18 cellular contexts compared by ENCODE assay signal in the genomic region with DNA sequence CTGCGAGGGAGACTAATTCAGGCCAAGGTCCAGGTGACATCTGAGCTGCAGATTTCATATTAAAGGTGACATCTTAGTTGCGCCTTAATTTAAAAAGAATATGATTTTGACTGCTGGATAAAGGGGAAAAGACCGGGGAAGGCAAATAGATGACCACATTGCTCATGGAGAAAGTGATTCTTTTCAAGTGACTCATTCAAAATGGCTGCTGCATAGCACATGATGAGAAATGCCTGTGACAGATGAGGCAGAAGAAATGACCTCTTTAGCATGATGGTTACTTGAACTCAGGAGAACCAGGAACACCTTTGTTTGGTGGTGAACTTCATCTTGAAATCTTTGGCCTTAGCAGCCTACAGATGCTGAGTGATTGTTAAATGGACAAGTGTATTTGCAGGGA.
DNase-seq lines count a peak whose midpoint lies in the region; ATAC-seq, FAIRE-seq and TF ChIP-seq lines count a peak whose summit lies in the region.
"Had no signal": no experiment of that assay in that cellular context is flagged by ENCODE, and none has a peak within 500 bp of the region (broad histone marks: within the 10 kb centered on the region; RNA-seq: fewer than 3 reads in every experiment).

No MANE protein-coding gene starts in this region.

- H3K23ac ChIP-seq in mesendoderm (ENCODE audit: low read length): no peak overlapping the region

- no peak overlapping the region for H3K9ac ChIP-seq in mesendoderm (ENCODE audit: low read length)
- H3K9ac ChIP-seq: BLaER1 had no signal

- H3K4me3 Mint-ChIP-seq in chondrocyte (ENCODE audit: unreplicated experiment): no peak overlapping the region
- H3K4me3 Mint-ChIP-seq in stimulated activated effector memory CD8-positive, alpha-beta T cell treated with anti-CD3 and anti-CD28 coated beads, Interleukin-12 subunit alpha, Interleukin-12 subunit beta, amount 100 ng/mL, for 72 hours: no peak overlapping the region
- H3K4me3 Mint-ChIP-seq: immature natural killer cell; stimulated activated naive B cell treated with anti-CD40 and anti-IgM and Interleukin-4, amounts not matched to agents 10 μg/mL and 1 μg/mL and 100 μg/mL, for 72 hours; WTC11 had no signal

- peaks cover 2% of the 10 kb centered on the region for H3K4me1 ChIP-seq in mesendoderm (ENCODE audit: control insufficient read depth, low read depth, low read length)
- H3K4me1 ChIP-seq: body of pancreas had no signal

- H3K36me3 ChIP-seq in mesendoderm (ENCODE audit: control insufficient read depth, insufficient read depth, low read length): no peaks in the 10 kb centered on the region
- H3K36me3 ChIP-seq: BLaER1 had no signal

- no peaks in the 10 kb centered on the region for H3K36me3 Mint-ChIP-seq in chondrocyte (ENCODE audit: low read depth)
- no peaks in the 10 kb centered on the region for H3K36me3 Mint-ChIP-seq in stimulated activated effector memory CD8-positive, alpha-beta T cell treated with anti-CD3 and anti-CD28 coated beads, Interleukin-12 subunit alpha, Interleukin-12 subunit beta, amount 100 ng/mL, for 72 hours
- H3K36me3 Mint-ChIP-seq: stimulated activated naive B cell treated with anti-CD40 and anti-IgM and Interleukin-4, amounts not matched to agents 10 μg/mL and 1 μg/mL and 100 μg/mL, for 72 hours had no signal

- no peaks in the 10 kb centered on the region for H3K27me3 Mint-ChIP-seq in chondrocyte (ENCODE audit: low read depth)

- H3K4me3 ChIP-seq in mesendoderm (ENCODE audit: low read length): no peak overlapping the region
- H3K4me3 ChIP-seq: BLaER1, body of pancreas had no signal

- no peak overlapping the region for H2BK5ac ChIP-seq in mesendoderm (ENCODE audit: low read length)

- TF ChIP-seq CTCF in chondrocyte (IDR thresholded peaks at IDR 0.05): no peak

- WGBS in mesendoderm (ENCODE audit: extremely low coverage, insufficient coverage, low lambda C conversion rate): no CpG with 5 or more reads among the region's 3 CpGs

- H3K27me3 ChIP-seq in mesendoderm (ENCODE audit: insufficient read depth, low read length, poor library complexity): no peaks in the 10 kb centered on the region
- H3K27me3 ChIP-seq: BLaER1, body of pancreas had no signal

- ATAC-seq in stimulated activated effector memory CD8-positive, alpha-beta T cell treated with anti-CD3 and anti-CD28 coated beads, Interleukin-12 subunit alpha, Interleukin-12 subunit beta, amount 100 ng/mL, for 72 hours: no peak
- ATAC-seq in GM18520 (IDR thresholded peaks at IDR 0.05; ENCODE audit: unreplicated experiment): no peak
- ATAC-seq: body of pancreas; stimulated activated naive B cell treated with anti-CD40 and anti-IgM and Interleukin-4, amounts not matched to agents 10 μg/mL and 1 μg/mL and 100 μg/mL, for 72 hours; WTC11 had no signal

- H3K18ac ChIP-seq in mesendoderm (ENCODE audit: low read length): no peak overlapping the region

- peaks cover 26% of the 10 kb centered on the region for H3K4me1 Mint-ChIP-seq in chondrocyte (ENCODE audit: low read depth)
- no peaks in the 10 kb centered on the region for H3K4me1 Mint-ChIP-seq in stimulated activated effector memory CD8-positive, alpha-beta T cell treated with anti-CD3 and anti-CD28 coated beads, Interleukin-12 subunit alpha, Interleukin-12 subunit beta, amount 100 ng/mL, for 72 hours
- H3K4me1 Mint-ChIP-seq: immature natural killer cell had no signal

- no peak overlapping the region for H2BK120ac ChIP-seq in mesendoderm (ENCODE audit: low read depth, low read length)

- H3K56ac ChIP-seq in mesendoderm (ENCODE audit: low read length): no peak overlapping the region

- no peaks in the 10 kb centered on the region for H3K79me1 ChIP-seq in mesendoderm (ENCODE audit: low read length)

- H3K9me3 Mint-ChIP-seq in chondrocyte (ENCODE audit: low read depth): peaks cover 12% of the 10 kb centered on the region
- H3K9me3 Mint-ChIP-seq in stimulated activated effector memory CD8-positive, alpha-beta T cell treated with anti-CD3 and anti-CD28 coated beads, Interleukin-12 subunit alpha, Interleukin-12 subunit beta, amount 100 ng/mL, for 72 hours: no peaks in the 10 kb centered on the region

- peak; percentile 47 for FAIRE-seq in RCC 7860 (lab: Jason Lieb, UNC)
- FAIRE-seq: small intestine had no signal

- H3K79me2 ChIP-seq in mesendoderm (ENCODE audit: control insufficient read depth, insufficient read depth, low read length): no peaks in the 10 kb centered on the region

- H2BK15ac ChIP-seq in mesendoderm (replicated peaks; ENCODE audit: low read depth): no peak overlapping the region

- no peak overlapping the region for H4K5ac ChIP-seq in mesendoderm (ENCODE audit: low read length)

- DNase-seq in ELR (ENCODE audit: low read depth) (peak; percentile 81), RCC 7860 (ENCODE audit: low spot score) (peak; percentile 63), chondrocyte (ENCODE audit: low spot score) (no peak), mesendoderm (peak; percentile 44), SHP77 treated with DMSO at 0.1 percent for 48 hours (lab: John Stamatoyannopoulos, UW) (no peak), DMS153 (lab: John Stamatoyannopoulos, UW) (no peak)
- DNase-seq in stimulated activated effector memory CD8-positive, alpha-beta T cell treated with anti-CD3 and anti-CD28 coated beads, Interleukin-12 subunit alpha, Interleukin-12 subunit beta, amount 100 ng/mL, for 72 hours (ENCODE audit: low spot score in 2 of 2): no peak
- DNase-seq: activated gamma-delta T cell; body of pancreas; DND-41; immature natural killer cell; midbrain; NCI-H446 treated with DMSO at 0.1 percent for 48 hours; small intestine; stimulated activated naive B cell treated with anti-CD40 and anti-IgM and Interleukin-4, amounts not matched to agents 10 μg/mL and 1 μg/mL and 100 μg/mL, for 72 hours had no signal

- no peak overlapping the region for H3K4ac ChIP-seq in mesendoderm (ENCODE audit: low read depth, low read length)

- no peak overlapping the region for H2AK5ac ChIP-seq in mesendoderm (ENCODE audit: low read length)

- H3K27ac ChIP-seq in mesendoderm (ENCODE audit: low read depth, low read length): no peak overlapping the region
- H3K27ac ChIP-seq: BLaER1, body of pancreas had no signal

- no peak overlapping the region for H4K8ac ChIP-seq in mesendoderm (ENCODE audit: low read depth, low read length)

- H3K27ac Mint-ChIP-seq in chondrocyte (ENCODE audit: unreplicated experiment): peak overlapping the region; percentile 22
- no peak overlapping the region for H3K27ac Mint-ChIP-seq in stimulated activated effector memory CD8-positive, alpha-beta T cell treated with anti-CD3 and anti-CD28 coated beads, Interleukin-12 subunit alpha, Interleukin-12 subunit beta, amount 100 ng/mL, for 72 hours
- H3K27ac Mint-ChIP-seq: immature natural killer cell; stimulated activated naive B cell treated with anti-CD40 and anti-IgM and Interleukin-4, amounts not matched to agents 10 μg/mL and 1 μg/mL and 100 μg/mL, for 72 hours; WTC11 had no signal

- H3K4me2 ChIP-seq in mesendoderm (ENCODE audit: low read length): no peak overlapping the region
- H3K4me2 ChIP-seq: BLaER1 had no signal

Comparison
In these comparisons a context has a peak if more than half of its experiments do, and no peak if none do; other contexts are left out.
1. DNase-seq: peak in ELR (single experiment), RCC 7860 (single experiment) and mesendoderm (single experiment); none in chondrocyte (single experiment), stimulated activated effector memory CD8-positive, alpha-beta T cell treated with anti-CD3 and anti-CD28 coated beads, Interleukin-12 subunit alpha, Interleukin-12 subunit beta, amount 100 ng/mL, for 72 hours (0 of 2), SHP77 treated with DMSO at 0.1 percent for 48 hours (single experiment) and DMS153 (single experiment).